ENCODE assay signal across 8 cellular contexts in genomic region chr18:47050468-47050867, GRCh38. TPM values are rescaled to one million over a fixed set of nuclear protein-coding genes. Genes with fewer than 3 reads are reported as not detected.
DNase-seq lines count a peak whose midpoint lies in the region; ATAC-seq and TF ChIP-seq lines count a peak whose summit lies in the region.

No MANE protein-coding gene starts in this region.

- H3K36me3 ChIP-seq in right atrium auricular region: no peaks in the 10 kb centered on the region
- no peaks in the 10 kb centered on the region for H3K36me3 ChIP-seq in MM.1S (replicated peaks; ENCODE audit: insufficient read depth, low read length)
- H3K36me3 ChIP-seq in adipocyte (ENCODE audit: control insufficient read depth, insufficient read depth, low read length, severe bottlenecking): no peaks in the 10 kb centered on the region

- intact Hi-C loops in Right ventricle myocardium superior (cut with DNase I): loop anchor here (5.0 kb wide), 1 partner anchor 702 kb away; no protein-coding TSS in a partner anchor

- H3K27me3 Mint-ChIP-seq in immature natural killer cell (ENCODE audit: low read depth in 3 of 3) (peaks cover 0 to 8% (median 1%) of the 10 kb centered on the region in 3 donors), type B pancreatic cell (peaks cover 7% of the 10 kb centered on the region)

- TF ChIP-seq CTCF in right atrium auricular region (IDR thresholded peaks at IDR 0.05) (peak; percentile 44 to 73), MM.1S (IDR thresholded peaks at IDR 0.05; ENCODE audit: low read length) (peak; percentile 74), type B pancreatic cell (conservative IDR thresholded peaks at IDR 0.05) (peak; percentile 84)

- H3K9ac ChIP-seq in MM.1S (ENCODE audit: low read length): no peak overlapping the region
- H3K9ac ChIP-seq in adipocyte (ENCODE audit: low read length): no peak overlapping the region

- no peaks in the 10 kb centered on the region for H3K9me3 Mint-ChIP-seq in immature natural killer cell
- no peaks in the 10 kb centered on the region for H3K9me3 Mint-ChIP-seq in type B pancreatic cell

- H3K9me3 ChIP-seq in right atrium auricular region (no peaks in the 10 kb centered on the region), MM.1S (replicated peaks; ENCODE audit: insufficient read depth, low read length) (no peaks in the 10 kb centered on the region), adipocyte (ENCODE audit: control insufficient read depth, low read length) (no peaks in the 10 kb centered on the region)

- no peak overlapping the region for H3K27ac ChIP-seq in right atrium auricular region
- H3K27ac ChIP-seq in MM.1S (ENCODE audit: low read length): no peak overlapping the region

- no peak for DNase-seq in right atrium auricular region (ENCODE audit: low spot score)
- no peak for DNase-seq in Right ventricle myocardium superior
- DNase-seq in MM.1S: peak; percentile 55
- DNase-seq in adipocyte (ENCODE audit: low read depth): peak; percentile 83
- DNase-seq in immature natural killer cell: peak in 2 of 3 donors; percentile 12 to 19
- no peak for DNase-seq in type B pancreatic cell (ENCODE audit: extremely low spot score, unreplicated experiment)

- no peak overlapping the region for H3K4me2 ChIP-seq in MM.1S (ENCODE audit: low read depth, low read length)

- no peak overlapping the region for H3K4me3 ChIP-seq in right atrium auricular region
- H3K4me3 ChIP-seq in MM.1S (ENCODE audit: low read length): no peak overlapping the region
- no peak overlapping the region for H3K4me3 ChIP-seq in adipocyte (ENCODE audit: low read length)

- no peaks in the 10 kb centered on the region for H3F3A ChIP-seq in MM.1S (ENCODE audit: insufficient read depth, low read length)

- ATAC-seq in Right ventricle myocardium superior (ENCODE audit: poor library complexity) (no peak), esophagus mucosa (no peak), GM18909 (IDR thresholded peaks at IDR 0.05; ENCODE audit: poor library complexity, unreplicated experiment) (no peak)

- no peaks in the 10 kb centered on the region for H4K20me1 ChIP-seq in MM.1S (ENCODE audit: insufficient read depth, low read length)

- H3K27ac Mint-ChIP-seq in immature natural killer cell (no peak overlapping the region), type B pancreatic cell (no peak overlapping the region)

- H3K4me1 ChIP-seq in right atrium auricular region: no peaks in the 10 kb centered on the region
- no peaks in the 10 kb centered on the region for H3K4me1 ChIP-seq in MM.1S (ENCODE audit: low read length)
- H3K4me1 ChIP-seq in adipocyte (ENCODE audit: control insufficient read depth, insufficient read depth, low read length): no peaks in the 10 kb centered on the region

- no peaks in the 10 kb centered on the region for H3K79me2 ChIP-seq in MM.1S (ENCODE audit: low read length)

- H3K36me3 Mint-ChIP-seq in immature natural killer cell: no peaks in the 10 kb centered on the region
- H3K36me3 Mint-ChIP-seq in type B pancreatic cell: no peaks in the 10 kb centered on the region

- no peaks in the 10 kb centered on the region for H3K27me3 ChIP-seq in right atrium auricular region
- no peaks in the 10 kb centered on the region for H3K27me3 ChIP-seq in MM.1S (replicated peaks; ENCODE audit: insufficient read depth, low read length)
- no peaks in the 10 kb centered on the region for H3K27me3 ChIP-seq in adipocyte (replicated peaks; ENCODE audit: control insufficient read depth, insufficient read depth, low read length)

- H2AFZ ChIP-seq in MM.1S (ENCODE audit: low read length): no peak overlapping the region

- H3K4me1 Mint-ChIP-seq in immature natural killer cell: no peaks in the 10 kb centered on the region
- no peaks in the 10 kb centered on the region for H3K4me1 Mint-ChIP-seq in type B pancreatic cell (ENCODE audit: unreplicated experiment)

- no peak overlapping the region for H3K4me3 Mint-ChIP-seq in immature natural killer cell
- no peak overlapping the region for H3K4me3 Mint-ChIP-seq in type B pancreatic cell

- H3K9me2 ChIP-seq in MM.1S (replicated peaks; ENCODE audit: insufficient read depth, low read length): no peaks in the 10 kb centered on the region

RNA-seq across cellular contexts. Expression of gene ELOA2, which starts 15.0 kb away (rescaled TPM):
- not detected for total RNA-seq in right atrium auricular region
- total RNA-seq in Right ventricle myocardium superior: not detected
- polyA plus RNA-seq in immature natural killer cell: not detected
- total RNA-seq in type B pancreatic cell (ENCODE audit: low replicate concordance): not detected in 2 replicates
- not detected for total RNA-seq in esophagus mucosa

Comparison
In these comparisons a context has a peak if more than half of its experiments do, and no peak if none do; other contexts are left out.
1. DNase-seq: peak in MM.1S (single experiment), adipocyte (single experiment) and immature natural killer cell (2 of 3); none in right atrium auricular region (single experiment), Right ventricle myocardium superior (single experiment) and type B pancreatic cell (single experiment).
2. Peak in every context shown above with its lines, with median percentiles within 50 percentile points of each other: CTCF ChIP-seq.